Comparison of ENCODE assay signal across 19 cellular contexts in genomic region chr6:21026576-21027273, GRCh38.
DNase-seq lines count a peak whose midpoint lies in the region; ATAC-seq and TF ChIP-seq lines count a peak whose summit lies in the region.
"Had no signal": no experiment of that assay in that cellular context is flagged by ENCODE, and none has a peak within 500 bp of the region (broad histone marks: within the 10 kb centered on the region; RNA-seq: fewer than 3 reads in every experiment).

No MANE protein-coding gene starts in this region.

- peaks cover 30% of the 10 kb centered on the region for H3K36me3 Mint-ChIP-seq in HFFc6 (ENCODE audit: low read depth)

- H3K27ac ChIP-seq in foreskin keratinocyte: peak overlapping the region; percentile 74
- H3K27ac ChIP-seq in smooth muscle cell (ENCODE audit: low read depth): peak overlapping the region; percentile 89
- H3K27ac ChIP-seq: right atrium auricular region, testis had no signal

- H3K27me3 ChIP-seq in foreskin keratinocyte (no peaks in the 10 kb centered on the region), smooth muscle cell (ENCODE audit: low read depth) (no peaks in the 10 kb centered on the region)
- H3K27me3 ChIP-seq: right atrium auricular region, testis had no signal

- ATAC-seq in foreskin keratinocyte: peak; percentile 11

- no peak overlapping the region; the same call in 1 of the 2 replicates for H3K4me3 Mint-ChIP-seq in HFFc6
- H3K4me3 Mint-ChIP-seq: CD4-positive, alpha-beta T cell; nephron progenitor cell had no signal

- H3F3A ChIP-seq in smooth muscle cell (ENCODE audit: low read depth): peaks cover 3% of the 10 kb centered on the region

- no peaks in the 10 kb centered on the region; the same call in 1 of the 2 replicates for H3K27me3 Mint-ChIP-seq in HFFc6 (ENCODE audit: insufficient read depth)
- H3K27me3 Mint-ChIP-seq: CD4-positive, alpha-beta T cell had no signal

- no peaks in the 10 kb centered on the region for H3K36me3 ChIP-seq in smooth muscle cell (ENCODE audit: low read depth)
- H3K36me3 ChIP-seq: right atrium auricular region had no signal

- 75% methylated on average over 3 of the region's 3 CpGs for WGBS in smooth muscle cell (ENCODE audit: low lambda C conversion rate)

- H2AFZ ChIP-seq in smooth muscle cell (ENCODE audit: low read depth): no peak overlapping the region

- H3K79me2 ChIP-seq in smooth muscle cell (ENCODE audit: low read depth): no peaks in the 10 kb centered on the region

- no peaks in the 10 kb centered on the region for H4K20me1 ChIP-seq in smooth muscle cell (ENCODE audit: low read depth)

- H3K4me2 ChIP-seq in smooth muscle cell: peak overlapping the region; percentile 33

- TF ChIP-seq CTCF in HFFc6 (IDR thresholded peaks at IDR 0.05): no peak
- TF ChIP-seq CTCF in foreskin keratinocyte (conservative IDR thresholded peaks at IDR 0.05): no peak
- no peak for TF ChIP-seq CTCF in smooth muscle cell (IDR thresholded peaks at IDR 0.05; ENCODE audit: borderline replicate concordance, insufficient read depth, poor library complexity, severe bottlenecking)

- H3K9me3 Mint-ChIP-seq in HFFc6: peaks cover 16% of the 10 kb centered on the region

- no peaks in the 10 kb centered on the region for H3K9me3 ChIP-seq in smooth muscle cell (replicated peaks; ENCODE audit: low read depth)
- H3K9me3 ChIP-seq: right atrium auricular region, testis had no signal

- DNase-seq in HFFc6 (peak; percentile 62), amniotic epithelial cell (ENCODE audit: low read depth) (peak; percentile 91), foreskin keratinocyte (peak; percentile 88 to 90), smooth muscle cell (lab: John Stamatoyannopoulos, UW; ENCODE audit: unreplicated experiment) (no peak), NCI-H446 treated with DMSO at 0.1 percent for 48 hours (lab: John Stamatoyannopoulos, UW) (no peak), OCI-M1 (lab: John Stamatoyannopoulos, UW) (no peak), 8988T (no peak)
- DNase-seq: activated gamma-delta T cell treated with Interleukin-2 at 50 U/mL for 16 hours; CD4-positive, alpha-beta T cell; effector CD8-positive, alpha-beta T cell; foreskin melanocyte; NCI-H345; nephron progenitor cell; SHP77; stimulated activated CD4-positive, alpha-beta T cell treated with anti-CD3 and anti-CD28 coated beads, Interleukin-2, amount 100 ng/mL, for 48 hours; stimulated activated CD8-positive, alpha-beta memory T cell treated with anti-CD3 and anti-CD28 coated beads, Interleukin-4, amount 100 ng/mL, for 48 hours; testis had no signal

- H3K9ac ChIP-seq in smooth muscle cell (ENCODE audit: low read depth): peak overlapping the region; percentile 55

- peaks cover 28% of the 10 kb centered on the region for H3K4me1 Mint-ChIP-seq in HFFc6 (ENCODE audit: low read depth)

- peaks cover 38% of the 10 kb centered on the region for H3K4me1 ChIP-seq in foreskin keratinocyte
- no peaks in the 10 kb centered on the region for H3K4me1 ChIP-seq in smooth muscle cell (ENCODE audit: low read depth)
- H3K4me1 ChIP-seq: testis had no signal

- peak overlapping the region; percentile 35; the same call in 1 of the 2 replicates for H3K27ac Mint-ChIP-seq in HFFc6
- H3K27ac Mint-ChIP-seq: CD4-positive, alpha-beta T cell; nephron progenitor cell had no signal

- H3K4me3 ChIP-seq in smooth muscle cell: no peak overlapping the region
- H3K4me3 ChIP-seq: lung, right atrium auricular region, testis had no signal

Comparison
In these comparisons a context has a peak if more than half of its experiments do, and no peak if none do; other contexts are left out.
1. DNase-seq: peak in HFFc6 (single experiment), amniotic epithelial cell (single experiment) and foreskin keratinocyte (2 of 2); none in smooth muscle cell (single experiment), NCI-H446 treated with DMSO at 0.1 percent for 48 hours (single experiment), OCI-M1 (single experiment) and 8988T (single experiment).